Comparison of ENCODE assay signal across 21 cellular contexts in genomic region chr20:18712116-18712515, GRCh38.
"Had no signal": no experiment of that assay in that cellular context is flagged by ENCODE, and none has a peak within 500 bp of the region (broad histone marks: within the 10 kb centered on the region; RNA-seq: fewer than 3 reads in every experiment).

No MANE protein-coding gene starts in this region.

- H3K9me3 ChIP-seq: Peyer's patch, SJCRH30, SK-N-SH had no signal

- H3K27me3 ChIP-seq: Peyer's patch, SJCRH30 had no signal

- H3K4me3 ChIP-seq: Peyer's patch, SJCRH30 had no signal

- H3K9ac ChIP-seq: SK-N-SH had no signal

- H3K4me2 ChIP-seq: SK-N-SH had no signal

- ATAC-seq: activated T-helper 17 cell treated with anti-CD3 and anti-CD28 coated beads, Interleukin-2, amount 50 U/mL, for 72 hours had no signal

- H3K4me1 ChIP-seq: Peyer's patch, SJCRH30 had no signal

- DNase-seq: activated CD4-positive, alpha-beta memory T cell treated with anti-CD3 and anti-CD28 coated beads for 36 hours; activated CD4-positive, alpha-beta T cell treated with anti-CD3 and anti-CD28 coated beads, Interleukin-2, amount 10 ng/mL, durations not matched to agents 7 days and 5 days; activated CD4-positive, CD25-positive, alpha-beta regulatory T cell; activated CD8-positive, alpha-beta memory T cell treated with anti-CD3 and anti-CD28 coated beads for 24 hours; activated gamma-delta T cell; activated naive CD4-positive, alpha-beta T cell treated with anti-CD3 and anti-CD28 coated beads for 36 hours; activated T-cell treated with anti-CD3 and anti-CD28 coated beads, Interleukin-2, amount 50 U/mL, for 48 hours; Kasumi-1; KBM-7; NCI-H1048; NCI-H1930; NCI-H510A treated with DMSO at 0.1 percent for 48 hours; NK-92 treated with Interleukin-12 subunit alpha and Interleukin-12 subunit beta, amount 100 ng/mL, for 24 hours; Peyer's patch; Right ventricle myocardium superior; SJCRH30; T-helper 1 cell had no signal

- H3K27ac ChIP-seq: RWPE1, SJCRH30, VCaP had no signal

- H3K36me3 ChIP-seq: Peyer's patch, SJCRH30 had no signal
